Comparison of ENCODE assay signal across 8 cellular contexts in genomic region chr7:150357277-150357676, GRCh38. TPM values are rescaled to one million over a fixed set of nuclear protein-coding genes. Genes with fewer than 3 reads are reported as not detected.
DNase-seq lines count a peak whose midpoint lies in the region; ATAC-seq and TF ChIP-seq lines count a peak whose summit lies in the region.

No MANE protein-coding gene starts in this region.

- DNase-seq in CD4-positive, CD25-positive, alpha-beta regulatory T cell: peak; percentile 52 to 83 (median 59)
- peak; percentile 48 for DNase-seq in activated effector memory CD4-positive, alpha-beta T cell treated with Interleukin-2 at 50 U/mL for 16 hours
- peak; percentile 33 to 56 (median 38) for DNase-seq in stimulated activated CD4-positive, alpha-beta T cell treated with anti-CD3 and anti-CD28 coated beads, TNF-alpha, amount 100 ng/mL, for 24 hours (ENCODE audit: low read depth in 3 of 3)
- DNase-seq in OCI-M2 (lab: John Stamatoyannopoulos, UW; ENCODE audit: unreplicated experiment): no peak
- DNase-seq in esophagus muscularis mucosa (ENCODE audit: extremely low spot score): no peak
- no peak for DNase-seq in SK-N-SH

- TF ChIP-seq CTCF in OCI-LY1 (IDR thresholded peaks at IDR 0.05; ENCODE audit: low read length) (no peak), esophagus muscularis mucosa (IDR thresholded peaks at IDR 0.05) (no peak), SK-N-SH (IDR thresholded peaks at IDR 0.05) (no peak)

- H3K4me3 Mint-ChIP-seq in CD4-positive, CD25-positive, alpha-beta regulatory T cell: peak overlapping the region in 3 of 4 donors; percentile 11 to 59 (median 52)

- peak overlapping the region; percentile 87 to 95 (median 88) for H3K27ac Mint-ChIP-seq in CD4-positive, CD25-positive, alpha-beta regulatory T cell

- H3K9ac ChIP-seq in OCI-LY1 (ENCODE audit: low read length): peak overlapping the region; percentile 17; the same call in 1 of the 2 replicates
- no peak overlapping the region for H3K9ac ChIP-seq in SK-N-SH

- WGBS in esophagus muscularis mucosa: 55% methylated on average over 9 of the region's 9 CpGs
- WGBS in SK-N-SH (ENCODE audit: low lambda C conversion rate): 77% methylated on average over 9 of the region's 9 CpGs

- H3K9me3 ChIP-seq in CD4-positive, CD25-positive, alpha-beta regulatory T cell (ENCODE audit: control insufficient read depth in 2 of 2, low read length in 2 of 2): no peaks in the 10 kb centered on the region
- H3K9me3 ChIP-seq in OCI-LY1 (ENCODE audit: low read length) (no peaks in the 10 kb centered on the region), esophagus muscularis mucosa (no peaks in the 10 kb centered on the region), SK-N-SH (no peaks in the 10 kb centered on the region)

- H3K36me3 ChIP-seq in CD4-positive, CD25-positive, alpha-beta regulatory T cell (ENCODE audit: control insufficient read depth, insufficient read depth, low read length): no peaks in the 10 kb centered on the region
- H3K36me3 ChIP-seq in OCI-LY1 (ENCODE audit: insufficient read depth, low read length): no peaks in the 10 kb centered on the region
- H3K36me3 ChIP-seq in esophagus muscularis mucosa: no peaks in the 10 kb centered on the region
- no peaks in the 10 kb centered on the region for H3K36me3 ChIP-seq in SK-N-SH (replicated peaks in 1 of 2; ENCODE audit: control insufficient read depth in 1 of 2, insufficient read depth in 2 of 2, low read length in 1 of 2)

- H3K9me2 ChIP-seq in OCI-LY1 (ENCODE audit: low read depth, low read length): no peaks in the 10 kb centered on the region
- no peaks in the 10 kb centered on the region for H3K9me2 ChIP-seq in SK-N-SH

- H3K9me3 Mint-ChIP-seq in CD4-positive, CD25-positive, alpha-beta regulatory T cell: peaks cover 0 to 1% (median 0%) of the 10 kb centered on the region in 7 donors

- no peak for TF ChIP-seq EP300 in esophagus muscularis mucosa (IDR thresholded peaks at IDR 0.05)
- TF ChIP-seq EP300 in SK-N-SH (IDR thresholded peaks at IDR 0.05; ENCODE audit: borderline replicate concordance in 1 of 2, low read depth in 1 of 2, low read length in 1 of 2): no peak

- H3K27ac ChIP-seq in CD4-positive, CD25-positive, alpha-beta regulatory T cell (ENCODE audit: insufficient read depth, low read length, poor library complexity, severe bottlenecking): peak overlapping the region; percentile 60
- peak overlapping the region; percentile 83 for H3K27ac ChIP-seq in OCI-LY1 (ENCODE audit: low read depth, low read length, poor library complexity, severe bottlenecking)
- H3K27ac ChIP-seq in esophagus muscularis mucosa (replicated peaks in 1 of 4): no peak overlapping the region
- no peak overlapping the region for H3K27ac ChIP-seq in SK-N-SH (ENCODE audit: low read depth in 2 of 2, low read length in 1 of 2)

- intact Hi-C loops in esophagus muscularis mucosa (cut with DNase I): no loop called here

- H3F3A ChIP-seq in OCI-LY1 (ENCODE audit: insufficient read depth, low read length): 0 out of 2 replicates have a peak, but pooled peaks cover 10% of the 10 kb centered on the region
- H3F3A ChIP-seq in SK-N-SH (replicated peaks; ENCODE audit: insufficient read depth): no peaks in the 10 kb centered on the region

- H3K27me3 Mint-ChIP-seq in CD4-positive, CD25-positive, alpha-beta regulatory T cell: peaks cover 4% of the 10 kb centered on the region

- H3K4me3 ChIP-seq in CD4-positive, CD25-positive, alpha-beta regulatory T cell (ENCODE audit: low read depth, low read length): peak overlapping the region; percentile 49
- H3K4me3 ChIP-seq in OCI-LY1 (ENCODE audit: low read depth, low read length, poor library complexity, severe bottlenecking) (peak overlapping the region; percentile 5), esophagus muscularis mucosa (no peak overlapping the region), SK-N-SH (ENCODE audit: low read depth in 2 of 2, low read length in 1 of 2) (no peak overlapping the region)

- no peaks in the 10 kb centered on the region for H4K20me1 ChIP-seq in OCI-LY1 (ENCODE audit: insufficient read depth, low read length)
- H4K20me1 ChIP-seq in SK-N-SH (ENCODE audit: insufficient read depth): no peaks in the 10 kb centered on the region

- no peak for TF ChIP-seq RAD21 in SK-N-SH (IDR thresholded peaks at IDR 0.05; ENCODE audit: low read length)

- peak overlapping the region; percentile 50 for H3K4me2 ChIP-seq in OCI-LY1 (ENCODE audit: low read length)
- H3K4me2 ChIP-seq in SK-N-SH: no peak overlapping the region

- H3K4me1 Mint-ChIP-seq in CD4-positive, CD25-positive, alpha-beta regulatory T cell: peaks cover 10 to 36% (median 17%) of the 10 kb centered on the region in 4 donors

- CTCF ChIA-PET in SK-N-SH (lab: Yijun Ruan, JAX): interaction anchor here (0.7 to 5.7 kb wide), 16 partner anchors 11 to 92 kb away, joined by 3 to 57 read pairs (median 4); partner anchors contain the start of genes RARRES2 and REPIN1

- POLR2A ChIA-PET in SK-N-SH (lab: Yijun Ruan, JAX): no interaction called here

- H3K27me3 ChIP-seq in CD4-positive, CD25-positive, alpha-beta regulatory T cell (ENCODE audit: control insufficient read depth, insufficient read depth, low read length): no peaks in the 10 kb centered on the region
- H3K27me3 ChIP-seq in OCI-LY1 (ENCODE audit: insufficient read depth, low read length) (no peaks in the 10 kb centered on the region), esophagus muscularis mucosa (no peaks in the 10 kb centered on the region), SK-N-SH (ENCODE audit: insufficient read depth) (no peaks in the 10 kb centered on the region)

- peak; percentile 89 for ATAC-seq in CD4-positive, CD25-positive, alpha-beta regulatory T cell (ENCODE audit: low read depth in 2 of 2)
- peak; percentile 56 for ATAC-seq in HG02623 (IDR thresholded peaks at IDR 0.05; ENCODE audit: unreplicated experiment)

- peaks cover 22% of the 10 kb centered on the region for H3K4me1 ChIP-seq in CD4-positive, CD25-positive, alpha-beta regulatory T cell (ENCODE audit: control insufficient read depth, insufficient read depth, low read length, poor library complexity, severe bottlenecking)
- H3K4me1 ChIP-seq in OCI-LY1 (ENCODE audit: insufficient read depth, low read length, severe bottlenecking) (peaks cover 49% of the 10 kb centered on the region), esophagus muscularis mucosa (peaks cover 0 to 22% (median 20%) of the 10 kb centered on the region in 4 donors), SK-N-SH (ENCODE audit: control insufficient read depth in 1 of 2, insufficient read depth in 2 of 2, low read depth in 1 of 2, low read length in 1 of 2) (no peaks in the 10 kb centered on the region)

- no peaks in the 10 kb centered on the region for H3K36me3 Mint-ChIP-seq in CD4-positive, CD25-positive, alpha-beta regulatory T cell

- no peak for TF ChIP-seq POLR2A in esophagus muscularis mucosa (IDR thresholded peaks at IDR 0.05; ENCODE audit: low read depth)

- H3K79me2 ChIP-seq in OCI-LY1 (ENCODE audit: insufficient read depth, low read length) (no peaks in the 10 kb centered on the region), SK-N-SH (ENCODE audit: insufficient read depth) (no peaks in the 10 kb centered on the region)

- H2AFZ ChIP-seq in OCI-LY1 (ENCODE audit: low read length) (0 out of 2 replicates have a peak overlapping the region, but pooled peaks have one; percentile 6), SK-N-SH (ENCODE audit: low read depth) (no peak overlapping the region)

TF ChIP-seq in SK-N-SH, 30 proteins besides CTCF, POLR2A, EP300 and RAD21 (continues in another document):
- no peak for TF ChIP-seq GATA2 (CRISPR knock-in tag; IDR thresholded peaks at IDR 0.05)
- no peak for TF ChIP-seq USF1 (IDR thresholded peaks at IDR 0.05; ENCODE audit: borderline replicate concordance, low read depth)

RNA-seq across cellular contexts. Expression of gene REPIN1, which starts 11.3 kb away (rescaled TPM):
- 40.3 TPM for total RNA-seq in CD4-positive, CD25-positive, alpha-beta regulatory T cell
- polyA plus RNA-seq in CD4-positive, CD25-positive, alpha-beta regulatory T cell: 10 to 100 TPM; 22.5 to 35.2 (median 26.5) TPM
- 100 to 1,000 TPM in 2 of 4 donors, 10 to 100 TPM in 2; 66.8 to 143 (median 97.7) TPM for total RNA-seq in esophagus muscularis mucosa
- polyA plus RNA-seq in SK-N-SH (2012; rRNA removed): 87.5 and 91.6 TPM in 2 replicates
- polyA plus RNA-seq in SK-N-SH (2012; cell fraction: cytosol; rRNA removed): 49.6 and 70.3 TPM in 2 replicates
- 254 and 314 TPM in 2 replicates for polyA plus RNA-seq in SK-N-SH (2012; cell fraction: nucleus; rRNA removed)

RNA-seq across cellular contexts. Expression of gene RARRES2, which starts 15.8 kb away (rescaled TPM):
- not detected for total RNA-seq in CD4-positive, CD25-positive, alpha-beta regulatory T cell
- not detected for polyA plus RNA-seq in CD4-positive, CD25-positive, alpha-beta regulatory T cell
- 100 to 1,000 TPM; 143 to 193 (median 173) TPM for total RNA-seq in esophagus muscularis mucosa
- polyA plus RNA-seq in SK-N-SH (2012; rRNA removed): 0.26 and 0.43 TPM in 2 replicates
- polyA plus RNA-seq in SK-N-SH (2012; cell fraction: cytosol; rRNA removed): 0.21 and 0.24 TPM in 2 replicates
- polyA plus RNA-seq in SK-N-SH (2012; cell fraction: nucleus; rRNA removed): 0.34 and 0.43 TPM in 2 replicates

RNA-seq across cellular contexts. Expression of gene ZNF775, which starts 21.9 kb away (rescaled TPM):
- 2.9 TPM for total RNA-seq in CD4-positive, CD25-positive, alpha-beta regulatory T cell
- polyA plus RNA-seq in CD4-positive, CD25-positive, alpha-beta regulatory T cell: 1 to 10 TPM; 2.2 to 7.6 (median 4.1) TPM
- total RNA-seq in esophagus muscularis mucosa: 10 to 100 TPM in 3 of 4 donors, 1 to 10 TPM in 1; 6.6 to 19.8 (median 15.0) TPM
- polyA plus RNA-seq in SK-N-SH (2012; rRNA removed): 4.6 and 5.0 TPM in 2 replicates
- 2.3 and 3.7 TPM in 2 replicates for polyA plus RNA-seq in SK-N-SH (2012; cell fraction: cytosol; rRNA removed)
- polyA plus RNA-seq in SK-N-SH (2012; cell fraction: nucleus; rRNA removed): 6.9 and 9.8 TPM in 2 replicates

RNA-seq across cellular contexts. Expression of gene ACTR3C, which starts 33.9 kb away (rescaled TPM):
- 17.2 TPM for total RNA-seq in CD4-positive, CD25-positive, alpha-beta regulatory T cell
- polyA plus RNA-seq in CD4-positive, CD25-positive, alpha-beta regulatory T cell: 1 to 10 TPM; 4.3 to 5.5 (median 4.8) TPM
- total RNA-seq in esophagus muscularis mucosa: 10 to 100 TPM in 1 of 4 donors, 1 to 10 TPM in 3; 4.3 to 10.1 (median 4.8) TPM
- 0.16 and 0.35 TPM in 2 replicates for polyA plus RNA-seq in SK-N-SH (2012; rRNA removed)
- polyA plus RNA-seq in SK-N-SH (2012; cell fraction: cytosol; rRNA removed): 0.24 and 0.31 TPM in 2 replicates
- polyA plus RNA-seq in SK-N-SH (2012; cell fraction: nucleus; rRNA removed): 0.29 and 0.37 TPM in 2 replicates

RNA-seq across cellular contexts. Expression of gene LRRC61, which starts 34.1 kb away (rescaled TPM):
- 10.7 TPM for total RNA-seq in CD4-positive, CD25-positive, alpha-beta regulatory T cell
- polyA plus RNA-seq in CD4-positive, CD25-positive, alpha-beta regulatory T cell: 10 to 100 TPM; 21.9 to 33.1 (median 25.6) TPM
- 10 to 100 TPM in 2 of 4 donors, 1 to 10 TPM in 2; 7.9 to 16.5 (median 12.4) TPM for total RNA-seq in esophagus muscularis mucosa
- polyA plus RNA-seq in SK-N-SH (2012; rRNA removed): 0.93 and 0.99 TPM in 2 replicates
- polyA plus RNA-seq in SK-N-SH (2012; cell fraction: cytosol; rRNA removed): 0.41 and 1.00 TPM in 2 replicates
- polyA plus RNA-seq in SK-N-SH (2012; cell fraction: nucleus; rRNA removed): 0.73 and 1.2 TPM in 2 replicates

Comparison
In these comparisons a context has a peak if more than half of its experiments do, and no peak if none do; other contexts are left out.
1. DNase-seq: peak in CD4-positive, CD25-positive, alpha-beta regulatory T cell (3 of 3), activated effector memory CD4-positive, alpha-beta T cell treated with Interleukin-2 at 50 U/mL for 16 hours (single experiment) and stimulated activated CD4-positive, alpha-beta T cell treated with anti-CD3 and anti-CD28 coated beads, TNF-alpha, amount 100 ng/mL, for 24 hours (3 of 3); none in OCI-M2 (single experiment), esophagus muscularis mucosa (single experiment) and SK-N-SH (single experiment).
2. H3K27ac ChIP-seq: peak in CD4-positive, CD25-positive, alpha-beta regulatory T cell (single experiment) and OCI-LY1 (single experiment); none in esophagus muscularis mucosa (0 of 4) and SK-N-SH (0 of 2).
3. H3K4me3 ChIP-seq: peak in CD4-positive, CD25-positive, alpha-beta regulatory T cell (single experiment) and OCI-LY1 (single experiment); none in esophagus muscularis mucosa (0 of 4) and SK-N-SH (0 of 2).
4. RNA of gene RARRES2, which starts 15.8 kb away (total RNA-seq): 143 to 193 TPM in esophagus muscularis mucosa; not detected in CD4-positive, CD25-positive, alpha-beta regulatory T cell (single experiment); every median in the first group is over 100 times any median in the second.